11 cellular contexts compared by ENCODE assay signal in genomic region chr9:37954581-37954981, GRCh38. TPM values are rescaled to one million over a fixed set of nuclear protein-coding genes. Genes with fewer than 3 reads are reported as not detected.
DNase-seq lines count a peak whose midpoint lies in the region; ATAC-seq, FAIRE-seq and TF ChIP-seq lines count a peak whose summit lies in the region.
"Had no signal": no experiment of that assay in that cellular context is flagged by ENCODE, and none has a peak within 500 bp of the region (broad histone marks: within the 10 kb centered on the region; RNA-seq: fewer than 3 reads in every experiment).

No MANE protein-coding gene starts in this region.

- H2AK5ac ChIP-seq in neuronal stem cell (ENCODE audit: low read depth, low read length): no peak overlapping the region

- H2AFZ ChIP-seq in neuronal stem cell (ENCODE audit: low read length): no peak overlapping the region

- no peak overlapping the region for H3K27ac ChIP-seq in neuronal stem cell (replicated peaks; ENCODE audit: low read length)
- H3K27ac ChIP-seq: neutrophil had no signal

- no peak overlapping the region for H4K91ac ChIP-seq in neuronal stem cell (ENCODE audit: low read depth, low read length, poor library complexity)

- WGBS in neuronal stem cell (ENCODE audit: extremely low coverage in 2 of 2, insufficient read length in 2 of 2, insufficient replicate concordance in 1 of 2), 2 donors: no CpG with 5 or more reads among the region's 3 CpGs

- no peak overlapping the region for H3K4me3 ChIP-seq in neuronal stem cell (ENCODE audit: low read length in 2 of 2)
- H3K4me3 ChIP-seq: thoracic aorta had no signal

- no peak for FAIRE-seq in D721Med (lab: Jason Lieb, UNC)

- no peak overlapping the region for H3K4me2 ChIP-seq in neuronal stem cell (ENCODE audit: insufficient read depth, low read length, poor library complexity, severe bottlenecking)

- H3K36me3 ChIP-seq in neuronal stem cell (replicated peaks in 1 of 2; ENCODE audit: control insufficient read depth in 2 of 2, insufficient read depth in 2 of 2, low read length in 2 of 2): no peaks in the 10 kb centered on the region
- H3K36me3 ChIP-seq: thoracic aorta had no signal

- H3K23ac ChIP-seq in neuronal stem cell (ENCODE audit: low read depth, low read length, poor library complexity): no peak overlapping the region

- no peak overlapping the region for H2BK15ac ChIP-seq in neuronal stem cell (ENCODE audit: low read length)

- H3K4ac ChIP-seq in neuronal stem cell (ENCODE audit: low read length): no peak overlapping the region

- no peaks in the 10 kb centered on the region for H3K9me3 ChIP-seq in neuronal stem cell (replicated peaks in 1 of 2; ENCODE audit: control insufficient read depth in 2 of 2, insufficient read depth in 1 of 2, low read depth in 1 of 2, low read length in 2 of 2)
- H3K9me3 ChIP-seq: neutrophil, thoracic aorta had no signal

- no peak overlapping the region for H4K8ac ChIP-seq in neuronal stem cell (ENCODE audit: low read depth, low read length)

- no peak overlapping the region for H3K14ac ChIP-seq in neuronal stem cell (ENCODE audit: low read length)

- no peak overlapping the region for H3K9ac ChIP-seq in neuronal stem cell (ENCODE audit: low read depth, low read length, poor library complexity)

- no peak overlapping the region for H2BK5ac ChIP-seq in neuronal stem cell (ENCODE audit: low read length)

- H3K18ac ChIP-seq in neuronal stem cell (ENCODE audit: low read length): peak overlapping the region; percentile 23

- H3K79me1 ChIP-seq in neuronal stem cell (ENCODE audit: low read depth, low read length): no peaks in the 10 kb centered on the region

- no peak overlapping the region for H2BK12ac ChIP-seq in neuronal stem cell (ENCODE audit: low read length)

- H3K4me1 ChIP-seq in neuronal stem cell (ENCODE audit: control insufficient read depth in 2 of 2, insufficient read depth in 1 of 2, low read depth in 1 of 2, low read length in 2 of 2): peaks cover 0 to 2% of the 10 kb centered on the region in 2 donors

- ATAC-seq in GM18870 (IDR thresholded peaks at IDR 0.05; ENCODE audit: unreplicated experiment): peak; percentile 37
- ATAC-seq in GM21717 (IDR thresholded peaks at IDR 0.05; ENCODE audit: unreplicated experiment): peak; percentile 36
- ATAC-seq in HG03521 (IDR thresholded peaks at IDR 0.05; ENCODE audit: unreplicated experiment): peak; percentile 43

- no peak overlapping the region for H2BK120ac ChIP-seq in neuronal stem cell (ENCODE audit: low read depth, low read length)

- H3K27me3 ChIP-seq in neuronal stem cell (ENCODE audit: control insufficient read depth in 3 of 3, insufficient read depth in 3 of 3, low read depth in 1 of 3, low read length in 3 of 3): no peaks in the 10 kb centered on the region
- H3K27me3 ChIP-seq: neutrophil had no signal

- TF ChIP-seq CTCF in D721Med (IDR thresholded peaks at IDR 0.05; ENCODE audit: insufficient read depth, missing control alignments): no peak

- no peak for DNase-seq in neuronal stem cell (ENCODE audit: low spot score)
- DNase-seq in NCI-H345 (lab: John Stamatoyannopoulos, UW): no peak
- no peak for DNase-seq in D721Med (ENCODE audit: insufficient read length, low spot score)
- no peak for DNase-seq in NCI-H524 (lab: John Stamatoyannopoulos, UW)
- DNase-seq in NCI-H446 (lab: John Stamatoyannopoulos, UW): no peak
- DNase-seq: NCI-H2171 had no signal

RNA-seq across cellular contexts. Expression of gene SLC25A51, which starts 50.7 kb away (rescaled TPM):
- polyA plus RNA-seq in neuronal stem cell (2013, experiment 1 of 2): 16.4 TPM
- 16.6 TPM for polyA plus RNA-seq in neuronal stem cell (2013, experiment 2 of 2)
